1 cellular context compared by ENCODE assay signal in genomic region chr10:47020491-47020890, GRCh38.
TF ChIP-seq lines count a peak whose summit lies in the region.

No MANE protein-coding gene starts in this region.

TF ChIP-seq in GM23338, 12 proteins besides CTCF, POLR2A, EP300 and RAD21 (continued from another document):
- TF ChIP-seq, protein P1, sequence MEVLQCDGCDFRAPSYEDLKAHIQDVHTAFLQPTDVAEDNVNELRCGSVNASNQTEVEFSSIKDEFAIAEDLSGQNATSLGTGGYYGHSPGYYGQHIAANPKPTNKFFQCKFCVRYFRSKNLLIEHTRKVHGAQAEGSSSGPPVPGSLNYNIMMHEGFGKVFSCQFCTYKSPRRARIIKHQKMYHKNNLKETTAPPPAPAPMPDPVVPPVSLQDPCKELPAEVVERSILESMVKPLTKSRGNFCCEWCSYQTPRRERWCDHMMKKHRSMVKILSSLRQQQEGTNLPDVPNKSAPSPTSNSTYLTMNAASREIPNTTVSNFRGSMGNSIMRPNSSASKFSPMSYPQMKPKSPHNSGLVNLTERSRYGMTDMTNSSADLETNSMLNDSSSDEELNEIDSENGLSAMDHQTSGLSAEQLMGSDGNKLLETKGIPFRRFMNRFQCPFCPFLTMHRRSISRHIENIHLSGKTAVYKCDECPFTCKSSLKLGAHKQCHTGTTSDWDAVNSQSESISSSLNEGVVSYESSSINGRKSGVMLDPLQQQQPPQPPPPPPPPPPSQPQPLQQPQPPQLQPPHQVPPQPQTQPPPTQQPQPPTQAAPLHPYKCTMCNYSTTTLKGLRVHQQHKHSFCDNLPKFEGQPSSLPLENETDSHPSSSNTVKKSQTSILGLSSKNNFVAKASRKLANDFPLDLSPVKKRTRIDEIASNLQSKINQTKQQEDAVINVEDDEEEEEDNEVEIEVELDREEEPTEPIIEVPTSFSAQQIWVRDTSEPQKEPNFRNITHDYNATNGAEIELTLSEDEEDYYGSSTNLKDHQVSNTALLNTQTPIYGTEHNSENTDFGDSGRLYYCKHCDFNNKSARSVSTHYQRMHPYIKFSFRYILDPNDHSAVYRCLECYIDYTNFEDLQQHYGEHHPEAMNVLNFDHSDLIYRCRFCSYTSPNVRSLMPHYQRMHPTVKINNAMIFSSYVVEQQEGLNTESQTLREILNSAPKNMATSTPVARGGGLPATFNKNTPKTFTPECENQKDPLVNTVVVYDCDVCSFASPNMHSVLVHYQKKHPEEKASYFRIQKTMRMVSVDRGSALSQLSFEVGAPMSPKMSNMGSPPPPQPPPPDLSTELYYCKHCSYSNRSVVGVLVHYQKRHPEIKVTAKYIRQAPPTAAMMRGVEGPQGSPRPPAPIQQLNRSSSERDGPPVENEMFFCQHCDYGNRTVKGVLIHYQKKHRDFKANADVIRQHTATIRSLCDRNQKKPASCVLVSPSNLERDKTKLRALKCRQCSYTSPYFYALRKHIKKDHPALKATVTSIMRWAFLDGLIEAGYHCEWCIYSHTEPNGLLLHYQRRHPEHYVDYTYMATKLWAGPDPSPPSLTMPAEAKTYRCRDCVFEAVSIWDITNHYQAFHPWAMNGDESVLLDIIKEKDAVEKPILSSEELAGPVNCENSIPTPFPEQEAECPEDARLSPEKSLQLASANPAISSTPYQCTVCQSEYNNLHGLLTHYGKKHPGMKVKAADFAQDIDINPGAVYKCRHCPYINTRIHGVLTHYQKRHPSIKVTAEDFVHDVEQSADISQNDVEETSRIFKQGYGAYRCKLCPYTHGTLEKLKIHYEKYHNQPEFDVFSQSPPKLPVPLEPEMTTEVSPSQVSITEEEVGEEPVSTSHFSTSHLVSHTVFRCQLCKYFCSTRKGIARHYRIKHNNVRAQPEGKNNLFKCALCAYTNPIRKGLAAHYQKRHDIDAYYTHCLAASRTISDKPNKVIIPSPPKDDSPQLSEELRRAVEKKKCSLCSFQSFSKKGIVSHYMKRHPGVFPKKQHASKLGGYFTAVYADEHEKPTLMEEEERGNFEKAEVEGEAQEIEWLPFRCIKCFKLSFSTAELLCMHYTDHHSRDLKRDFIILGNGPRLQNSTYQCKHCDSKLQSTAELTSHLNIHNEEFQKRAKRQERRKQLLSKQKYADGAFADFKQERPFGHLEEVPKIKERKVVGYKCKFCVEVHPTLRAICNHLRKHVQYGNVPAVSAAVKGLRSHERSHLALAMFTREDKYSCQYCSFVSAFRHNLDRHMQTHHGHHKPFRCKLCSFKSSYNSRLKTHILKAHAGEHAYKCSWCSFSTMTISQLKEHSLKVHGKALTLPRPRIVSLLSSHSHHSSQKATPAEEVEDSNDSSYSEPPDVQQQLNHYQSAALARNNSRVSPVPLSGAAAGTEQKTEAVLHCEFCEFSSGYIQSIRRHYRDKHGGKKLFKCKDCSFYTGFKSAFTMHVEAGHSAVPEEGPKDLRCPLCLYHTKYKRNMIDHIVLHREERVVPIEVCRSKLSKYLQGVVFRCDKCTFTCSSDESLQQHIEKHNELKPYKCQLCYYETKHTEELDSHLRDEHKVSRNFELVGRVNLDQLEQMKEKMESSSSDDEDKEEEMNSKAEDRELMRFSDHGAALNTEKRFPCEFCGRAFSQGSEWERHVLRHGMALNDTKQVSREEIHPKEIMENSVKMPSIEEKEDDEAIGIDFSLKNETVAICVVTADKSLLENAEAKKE (CRISPR knock-in tag; IDR thresholded peaks at IDR 0.05) = no peak
- TF ChIP-seq EZH2phosphoT487 (IDR thresholded peaks at IDR 0.05; ENCODE audit: unreplicated experiment) (no peak), CREB1 (CRISPR knock-in tag; IDR thresholded peaks at IDR 0.05; ENCODE audit: low read depth) (no peak), EZH2 (IDR thresholded peaks at IDR 0.05; ENCODE audit: low read depth, unreplicated experiment) (no peak), NANOG (IDR thresholded peaks at IDR 0.05; ENCODE audit: borderline replicate concordance) (no peak), ZNF114 (CRISPR knock-in tag; IDR thresholded peaks at IDR 0.05) (no peak)
